28 cellular contexts compared by ENCODE assay signal in genomic region chr12:57221169-57221917, GRCh38. TPM values are rescaled to one million over a fixed set of nuclear protein-coding genes. Genes with fewer than 3 reads are reported as not detected.
DNase-seq lines count a peak whose midpoint lies in the region; TF ChIP-seq lines count a peak whose summit lies in the region.
"Had no signal": no experiment of that assay in that cellular context is flagged by ENCODE, and none has a peak within 500 bp of the region (broad histone marks: within the 10 kb centered on the region; RNA-seq: fewer than 3 reads in every experiment).

No MANE protein-coding gene starts in this region.

- no peak for TF ChIP-seq CTCF in WERI-Rb-1 (IDR thresholded peaks at IDR 0.05; ENCODE audit: low read depth, low read length)

- peaks cover 9% of the 10 kb centered on the region for H3K4me1 ChIP-seq in iPS-15b (ENCODE audit: control insufficient read depth, insufficient read depth, low read length)
- H3K4me1 ChIP-seq in neuronal stem cell (ENCODE audit: control insufficient read depth in 2 of 2, insufficient read depth in 1 of 2, low read depth in 1 of 2, low read length in 2 of 2): peaks cover 21 to 27% of the 10 kb centered on the region in 2 donors

- POLR2A ChIA-PET in activated CD4-positive, alpha-beta memory T cell treated with anti-CD3 and anti-CD28 coated beads for 36 hours (lab: Charles Lee): interaction anchor here (1.1 kb wide), 1 partner anchor 8 kb away, joined by 3 read pairs; the partner anchor contains the start of gene SHMT2

- no peaks in the 10 kb centered on the region for H3K9me3 ChIP-seq in WERI-Rb-1 (ENCODE audit: severe bottlenecking)
- H3K9me3 ChIP-seq in iPS-15b (ENCODE audit: control insufficient read depth, insufficient read depth, low read length): no peaks in the 10 kb centered on the region
- peaks cover 0 to 4% of the 10 kb centered on the region in 2 donors for H3K9me3 ChIP-seq in neuronal stem cell (replicated peaks in 1 of 2; ENCODE audit: control insufficient read depth in 2 of 2, insufficient read depth in 1 of 2, low read depth in 1 of 2, low read length in 2 of 2)
- H3K9me3 ChIP-seq: colonic mucosa, HAP-1, heart left ventricle, SK-N-SH, transverse colon had no signal

- H3K27me3 Mint-ChIP-seq in activated naive CD4-positive, alpha-beta T cell treated with anti-CD3 and anti-CD28 coated beads, Interleukin-2, amount 50 U/mL, for 24 hours: peaks cover 71% of the 10 kb centered on the region
- peaks cover 79% of the 10 kb centered on the region for H3K27me3 Mint-ChIP-seq in activated naive CD4-positive, alpha-beta T cell treated with anti-CD3 and anti-CD28 coated beads for 36 hours (ENCODE audit: low read depth)
- H3K27me3 Mint-ChIP-seq in activated CD4-positive, alpha-beta memory T cell treated with anti-CD3 and anti-CD28 coated beads for 36 hours: peaks cover 80% of the 10 kb centered on the region

- H3K4me2 ChIP-seq in neuronal stem cell (ENCODE audit: insufficient read depth, low read length, poor library complexity, severe bottlenecking): no peak overlapping the region
- H3K4me2 ChIP-seq: SK-N-SH had no signal

- WGBS in neuronal stem cell (ENCODE audit: extremely low coverage in 2 of 2, insufficient read length in 2 of 2, insufficient replicate concordance in 1 of 2), 2 donors: no CpG with 5 or more reads among the region's 24 CpGs

- H2AFZ ChIP-seq in neuronal stem cell (ENCODE audit: low read length): no peak overlapping the region

- H4K8ac ChIP-seq in neuronal stem cell (ENCODE audit: low read depth, low read length): no peak overlapping the region

- H3K27me3 ChIP-seq in WERI-Rb-1 (ENCODE audit: insufficient read depth, low read depth, severe bottlenecking) (peaks cover under 1% of the 10 kb centered on the region), iPS-15b (ENCODE audit: control insufficient read depth, insufficient read depth, low read length) (peaks cover 93% of the 10 kb centered on the region), neuronal stem cell (ENCODE audit: control insufficient read depth in 3 of 3, insufficient read depth in 3 of 3, low read depth in 1 of 3, low read length in 3 of 3) (peaks cover 58 to 99% (median 96%) of the 10 kb centered on the region in 3 experiments)

- H2BK5ac ChIP-seq in neuronal stem cell (ENCODE audit: low read length): no peak overlapping the region

- H3K27ac ChIP-seq in WERI-Rb-1 (peak overlapping the region; percentile 17), neuronal stem cell (replicated peaks; ENCODE audit: low read length) (no peak overlapping the region)
- H3K27ac ChIP-seq: colonic mucosa, heart left ventricle, skin epidermis, transverse colon had no signal

- no peak overlapping the region for H3K23ac ChIP-seq in neuronal stem cell (ENCODE audit: low read depth, low read length, poor library complexity)

- intact Hi-C loops in activated naive CD4-positive, alpha-beta T cell treated with anti-CD3 and anti-CD28 coated beads for 36 hours (cut with micrococcal nuclease): loop anchor here (10.0 kb wide), 1 partner anchor 623 kb away; the partner anchor contains the start of gene CTDSP2
- intact Hi-C loops in activated CD4-positive, alpha-beta memory T cell treated with anti-CD3 and anti-CD28 coated beads for 36 hours (cut with micrococcal nuclease): no loop called here

- no peak for DNase-seq in activated naive CD4-positive, alpha-beta T cell treated with anti-CD3 and anti-CD28 coated beads for 36 hours
- DNase-seq in WERI-Rb-1: no peak
- DNase-seq in neuronal stem cell (ENCODE audit: low spot score): no peak
- no peak for DNase-seq in activated CD4-positive, alpha-beta memory T cell treated with anti-CD3 and anti-CD28 coated beads for 36 hours
- no peak for DNase-seq in D341Med (ENCODE audit: low spot score)
- DNase-seq in activated CD8-positive, alpha-beta memory T cell treated with anti-CD3 and anti-CD28 coated beads, Interleukin-2, amount 50 U/mL, for 4 hours: no peak
- DNase-seq: activated CD4-positive, alpha-beta T cell treated with anti-CD3 and anti-CD28 coated beads for 36 hours; activated naive CD4-positive, alpha-beta T cell treated with anti-CD3 and anti-CD28 coated beads, Interleukin-2, amount 50 U/mL, for 16 hours; anterior cingulate cortex; CD4-positive, alpha-beta memory T cell; colonic mucosa; effector CD8-positive, alpha-beta T cell; erythroblast; heart left ventricle; KBM-7; left cardiac atrium; NCI-H1417 treated with DMSO at 0.1 percent for 48 hours; NCI-H2107; NCI-H446; OCI-M1; SK-N-SH; stimulated activated CD4-positive, alpha-beta T cell treated with anti-CD3 and anti-CD28 coated beads, Interleukin-2, amount 100 ng/mL, for 24 hours; T-helper 2 cell; transverse colon had no signal

- H3K9me3 Mint-ChIP-seq in activated naive CD4-positive, alpha-beta T cell treated with anti-CD3 and anti-CD28 coated beads, Interleukin-2, amount 50 U/mL, for 24 hours: no peaks in the 10 kb centered on the region
- no peaks in the 10 kb centered on the region for H3K9me3 Mint-ChIP-seq in activated naive CD4-positive, alpha-beta T cell treated with anti-CD3 and anti-CD28 coated beads for 36 hours
- no peaks in the 10 kb centered on the region for H3K9me3 Mint-ChIP-seq in activated CD4-positive, alpha-beta memory T cell treated with anti-CD3 and anti-CD28 coated beads for 36 hours

- peaks cover 60% of the 10 kb centered on the region for H3K4me1 Mint-ChIP-seq in activated naive CD4-positive, alpha-beta T cell treated with anti-CD3 and anti-CD28 coated beads, Interleukin-2, amount 50 U/mL, for 24 hours
- H3K4me1 Mint-ChIP-seq in activated naive CD4-positive, alpha-beta T cell treated with anti-CD3 and anti-CD28 coated beads for 36 hours (ENCODE audit: low read depth): peaks cover 35% of the 10 kb centered on the region
- H3K4me1 Mint-ChIP-seq in activated CD4-positive, alpha-beta memory T cell treated with anti-CD3 and anti-CD28 coated beads for 36 hours (ENCODE audit: low read depth): peaks cover 26% of the 10 kb centered on the region

- H3K4ac ChIP-seq in neuronal stem cell (ENCODE audit: low read length): no peak overlapping the region

- H2BK12ac ChIP-seq in neuronal stem cell (ENCODE audit: low read length): no peak overlapping the region

- H3K4me3 ChIP-seq in WERI-Rb-1 (ENCODE audit: low read depth, low read length) (peak overlapping the region; percentile 35), iPS-15b (ENCODE audit: low read depth, low read length) (peak overlapping the region; percentile 39), neuronal stem cell (ENCODE audit: low read length in 2 of 2) (no peak overlapping the region)
- H3K4me3 ChIP-seq: colonic mucosa, HAP-1, heart left ventricle, skin epidermis, transverse colon had no signal

- H3K18ac ChIP-seq in neuronal stem cell (ENCODE audit: low read length): peak overlapping the region; percentile 4

- H3K79me1 ChIP-seq in neuronal stem cell (ENCODE audit: low read depth, low read length): no peaks in the 10 kb centered on the region

- CTCF ChIA-PET in activated naive CD4-positive, alpha-beta T cell treated with anti-CD3 and anti-CD28 coated beads for 36 hours (lab: Charles Lee): interaction anchor here (0.7 to 12.9 kb wide), 4 partner anchors 9 to 19 kb away, joined by 3 to 290 read pairs (median 4); a partner anchor contains a TSS
- CTCF ChIA-PET in activated CD4-positive, alpha-beta memory T cell treated with anti-CD3 and anti-CD28 coated beads for 36 hours (lab: Charles Lee): interaction anchor here (0.5 to 13.3 kb wide), 3 partner anchors 7 to 536 kb away, joined by 5 to 447 read pairs (median 175); partner anchors contain the start of gene NXPH4

- no peaks in the 10 kb centered on the region for H3K36me3 Mint-ChIP-seq in activated naive CD4-positive, alpha-beta T cell treated with anti-CD3 and anti-CD28 coated beads, Interleukin-2, amount 50 U/mL, for 24 hours
- H3K36me3 Mint-ChIP-seq in activated naive CD4-positive, alpha-beta T cell treated with anti-CD3 and anti-CD28 coated beads for 36 hours (ENCODE audit: low read depth): no peaks in the 10 kb centered on the region
- H3K36me3 Mint-ChIP-seq in activated CD4-positive, alpha-beta memory T cell treated with anti-CD3 and anti-CD28 coated beads for 36 hours: peaks cover under 1% of the 10 kb centered on the region
- H3K36me3 Mint-ChIP-seq: CD4-positive, alpha-beta memory T cell had no signal

- peak overlapping the region; percentile 81 for H2AK5ac ChIP-seq in neuronal stem cell (ENCODE audit: low read depth, low read length)

- no peak overlapping the region for H3K4me3 Mint-ChIP-seq in activated naive CD4-positive, alpha-beta T cell treated with anti-CD3 and anti-CD28 coated beads, Interleukin-2, amount 50 U/mL, for 24 hours
- H3K4me3 Mint-ChIP-seq in activated naive CD4-positive, alpha-beta T cell treated with anti-CD3 and anti-CD28 coated beads for 36 hours: no peak overlapping the region
- no peak overlapping the region for H3K4me3 Mint-ChIP-seq in activated CD4-positive, alpha-beta memory T cell treated with anti-CD3 and anti-CD28 coated beads for 36 hours
- H3K4me3 Mint-ChIP-seq: activated CD4-positive, alpha-beta T cell treated with anti-CD3 and anti-CD28 coated beads for 36 hours had no signal

- no peak overlapping the region for H4K91ac ChIP-seq in neuronal stem cell (ENCODE audit: low read depth, low read length, poor library complexity)

- no peak overlapping the region for H3K9ac ChIP-seq in iPS-15b (ENCODE audit: low read depth, low read length)
- H3K9ac ChIP-seq in neuronal stem cell (ENCODE audit: low read depth, low read length, poor library complexity): no peak overlapping the region
- H3K9ac ChIP-seq: SK-N-SH had no signal

- no peak overlapping the region for H2BK120ac ChIP-seq in neuronal stem cell (ENCODE audit: low read depth, low read length)

- H3K36me3 ChIP-seq in WERI-Rb-1 (no peaks in the 10 kb centered on the region), iPS-15b (ENCODE audit: control insufficient read depth, insufficient read depth, low read length) (no peaks in the 10 kb centered on the region), neuronal stem cell (replicated peaks in 1 of 2; ENCODE audit: control insufficient read depth in 2 of 2, insufficient read depth in 2 of 2, low read length in 2 of 2) (no peaks in the 10 kb centered on the region)
- H3K36me3 ChIP-seq: colonic mucosa, HAP-1, heart left ventricle, transverse colon had no signal

- H3K14ac ChIP-seq in neuronal stem cell (ENCODE audit: low read length): no peak overlapping the region

- peak overlapping the region; percentile 8 for H3K27ac Mint-ChIP-seq in activated naive CD4-positive, alpha-beta T cell treated with anti-CD3 and anti-CD28 coated beads, Interleukin-2, amount 50 U/mL, for 24 hours
- no peak overlapping the region for H3K27ac Mint-ChIP-seq in activated naive CD4-positive, alpha-beta T cell treated with anti-CD3 and anti-CD28 coated beads for 36 hours
- H3K27ac Mint-ChIP-seq in activated CD4-positive, alpha-beta memory T cell treated with anti-CD3 and anti-CD28 coated beads for 36 hours: no peak overlapping the region
- H3K27ac Mint-ChIP-seq: activated CD4-positive, alpha-beta T cell treated with anti-CD3 and anti-CD28 coated beads for 36 hours had no signal

- H2BK15ac ChIP-seq in neuronal stem cell (ENCODE audit: low read length): peak overlapping the region; percentile 45

RNA-seq across cellular contexts. Expression of gene NXPH4, which starts 4.7 kb away (rescaled TPM):
- total RNA-seq in activated naive CD4-positive, alpha-beta T cell treated with anti-CD3 and anti-CD28 coated beads for 36 hours: under 1 TPM; 0.25 to 0.79 TPM
- 0.26 TPM for polyA plus RNA-seq in neuronal stem cell (2013, experiment 1 of 2)
- polyA plus RNA-seq in neuronal stem cell (2013, experiment 2 of 2): 0.29 TPM
- under 1 TPM; 0.24 to 0.46 TPM for total RNA-seq in activated CD4-positive, alpha-beta memory T cell treated with anti-CD3 and anti-CD28 coated beads for 36 hours
- total RNA-seq: CD4-positive, alpha-beta memory T cell; transverse colon had no signal
- polyA plus RNA-seq: CD4-positive, alpha-beta memory T cell had no signal

RNA-seq across cellular contexts. Expression of gene SHMT2, which starts 8.2 kb away (rescaled TPM):
- 100 to 1,000 TPM; 542 to 552 TPM for total RNA-seq in activated naive CD4-positive, alpha-beta T cell treated with anti-CD3 and anti-CD28 coated beads for 36 hours
- 117 TPM for polyA plus RNA-seq in neuronal stem cell (2013, experiment 1 of 2)
- polyA plus RNA-seq in neuronal stem cell (2013, experiment 2 of 2): 112 TPM
- total RNA-seq in activated CD4-positive, alpha-beta memory T cell treated with anti-CD3 and anti-CD28 coated beads for 36 hours: 100 to 1,000 TPM; 401 to 404 TPM

RNA-seq across cellular contexts. Expression of gene STAC3, which starts 29.6 kb away (rescaled TPM):
- 1 to 10 TPM in 1 of 2 experiments, under 1 TPM in 1; 0.93 to 1.5 TPM for total RNA-seq in activated naive CD4-positive, alpha-beta T cell treated with anti-CD3 and anti-CD28 coated beads for 36 hours
- 0.79 TPM for polyA plus RNA-seq in neuronal stem cell (2013, experiment 1 of 2)
- 0.93 TPM for polyA plus RNA-seq in neuronal stem cell (2013, experiment 2 of 2)
- 1 to 10 TPM; 1.9 to 2.0 TPM for total RNA-seq in activated CD4-positive, alpha-beta memory T cell treated with anti-CD3 and anti-CD28 coated beads for 36 hours

Comparison
In these comparisons a context has a peak if more than half of its experiments do, and no peak if none do; other contexts are left out.
1. H3K4me3 ChIP-seq: peak in WERI-Rb-1 (single experiment) and iPS-15b (single experiment); none in neuronal stem cell (0 of 2).